2 cellular contexts compared by ENCODE assay signal in the genomic region with DNA sequence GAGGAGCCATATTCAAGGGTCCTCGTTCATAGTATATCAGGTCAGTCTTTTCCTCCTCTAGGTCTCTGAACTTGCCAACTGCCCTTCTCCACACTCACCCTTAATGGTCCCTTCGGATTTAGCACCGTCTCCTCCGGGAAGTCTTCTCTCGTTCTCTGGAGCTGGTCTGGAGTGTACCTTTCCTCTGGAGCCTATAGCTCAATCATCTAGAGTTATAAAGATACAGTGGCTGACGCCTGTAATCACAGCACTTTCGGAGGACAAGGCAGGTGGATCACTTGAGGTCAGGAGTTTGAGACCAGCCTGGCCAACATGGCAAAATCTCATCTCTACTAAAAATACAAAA.
A peak's percentile ranks its signal among the peaks of the same experiment; 100 is the strongest.
TF ChIP-seq lines count a peak whose summit lies in the region.

No MANE protein-coding gene starts in this region.

TF ChIP-seq in HEK293, 187 proteins besides CTCF, POLR2A, EP300 and RAD21:
- TF ChIP-seq ZNF473 (tag by site-specific recombination; IDR thresholded peaks at IDR 0.05) (no peak), OSR2 (tag by site-specific recombination; IDR thresholded peaks at IDR 0.05) (no peak), ZBTB20 (tag by site-specific recombination; IDR thresholded peaks at IDR 0.05) (0 out of 2 replicates have a peak, but pooled peaks have one; percentile 28), ZNF335 (tag by site-specific recombination; conservative IDR thresholded peaks at IDR 0.05) (0 out of 2 replicates have a peak, but pooled peaks have one; percentile 11), KLF1 (tag by site-specific recombination; IDR thresholded peaks at IDR 0.05) (no peak)
- TF ChIP-seq, protein P1, sequence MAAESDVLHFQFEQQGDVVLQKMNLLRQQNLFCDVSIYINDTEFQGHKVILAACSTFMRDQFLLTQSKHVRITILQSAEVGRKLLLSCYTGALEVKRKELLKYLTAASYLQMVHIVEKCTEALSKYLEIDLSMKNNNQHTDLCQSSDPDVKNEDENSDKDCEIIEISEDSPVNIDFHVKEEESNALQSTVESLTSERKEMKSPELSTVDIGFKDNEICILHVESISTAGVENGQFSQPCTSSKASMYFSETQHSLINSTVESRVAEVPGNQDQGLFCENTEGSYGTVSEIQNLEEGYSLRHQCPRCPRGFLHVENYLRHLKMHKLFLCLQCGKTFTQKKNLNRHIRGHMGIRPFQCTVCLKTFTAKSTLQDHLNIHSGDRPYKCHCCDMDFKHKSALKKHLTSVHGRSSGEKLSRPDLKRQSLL (tag by site-specific recombination; IDR thresholded peaks at IDR 0.05), result peak; percentile 91
- TF ChIP-seq, protein P2, sequence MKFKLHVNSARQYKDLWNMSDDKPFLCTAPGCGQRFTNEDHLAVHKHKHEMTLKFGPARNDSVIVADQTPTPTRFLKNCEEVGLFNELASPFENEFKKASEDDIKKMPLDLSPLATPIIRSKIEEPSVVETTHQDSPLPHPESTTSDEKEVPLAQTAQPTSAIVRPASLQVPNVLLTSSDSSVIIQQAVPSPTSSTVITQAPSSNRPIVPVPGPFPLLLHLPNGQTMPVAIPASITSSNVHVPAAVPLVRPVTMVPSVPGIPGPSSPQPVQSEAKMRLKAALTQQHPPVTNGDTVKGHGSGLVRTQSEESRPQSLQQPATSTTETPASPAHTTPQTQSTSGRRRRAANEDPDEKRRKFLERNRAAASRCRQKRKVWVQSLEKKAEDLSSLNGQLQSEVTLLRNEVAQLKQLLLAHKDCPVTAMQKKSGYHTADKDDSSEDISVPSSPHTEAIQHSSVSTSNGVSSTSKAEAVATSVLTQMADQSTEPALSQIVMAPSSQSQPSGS (tag by site-specific recombination; IDR thresholded peaks at IDR 0.05; ENCODE audit: low read depth), result no peak
TF ChIP-seq in HEK293: peak in this region for 3.

TF ChIP-seq in H1, 55 proteins besides CTCF, POLR2A, EP300 and RAD21:
- TF ChIP-seq TEAD4 (IDR thresholded peaks at IDR 0.05; ENCODE audit: low read depth, low read length) (no peak), SUZ12 (IDR thresholded peaks at IDR 0.05; ENCODE audit: low read length) (no peak), CEBPB (IDR thresholded peaks at IDR 0.05; ENCODE audit: low read depth, low read length) (no peak), SIN3A (conservative IDR thresholded peaks at IDR 0.05 in 1 of 2, IDR thresholded peaks at IDR 0.05 in 1 of 2; ENCODE audit: low read depth in 1 of 2, low read length in 2 of 2) (no peak), HDAC6 (IDR thresholded peaks at IDR 0.05; ENCODE audit: low read depth, low read length) (no peak), CTBP2 (IDR thresholded peaks at IDR 0.05; ENCODE audit: borderline replicate concordance, insufficient read depth, insufficient read length, low read length) (no peak), JUND (IDR thresholded peaks at IDR 0.05; ENCODE audit: low read length) (no peak), SP2 (IDR thresholded peaks at IDR 0.05; ENCODE audit: low read length) (no peak), CHD1 (IDR thresholded peaks at IDR 0.05; ENCODE audit: low read depth, low read length) (no peak), BACH1 (IDR thresholded peaks at IDR 0.05; ENCODE audit: low read length) (no peak), CHD2 (IDR thresholded peaks at IDR 0.05; ENCODE audit: low read length) (no peak), YY1 (IDR thresholded peaks at IDR 0.05; ENCODE audit: low read depth, low read length) (no peak), SIX5 (IDR thresholded peaks at IDR 0.05; ENCODE audit: low read depth, low read length) (no peak), SP1 (IDR thresholded peaks at IDR 0.05; ENCODE audit: low read depth, low read length) (no peak), RBBP5 (IDR thresholded peaks at IDR 0.05; ENCODE audit: borderline replicate concordance, low read depth, low read length) (no peak)
- TF ChIP-seq, protein P3, sequence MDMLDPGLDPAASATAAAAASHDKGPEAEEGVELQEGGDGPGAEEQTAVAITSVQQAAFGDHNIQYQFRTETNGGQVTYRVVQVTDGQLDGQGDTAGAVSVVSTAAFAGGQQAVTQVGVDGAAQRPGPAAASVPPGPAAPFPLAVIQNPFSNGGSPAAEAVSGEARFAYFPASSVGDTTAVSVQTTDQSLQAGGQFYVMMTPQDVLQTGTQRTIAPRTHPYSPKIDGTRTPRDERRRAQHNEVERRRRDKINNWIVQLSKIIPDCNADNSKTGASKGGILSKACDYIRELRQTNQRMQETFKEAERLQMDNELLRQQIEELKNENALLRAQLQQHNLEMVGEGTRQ (IDR thresholded peaks at IDR 0.05; ENCODE audit: low read length), result no peak
- TF ChIP-seq, protein P2 (IDR thresholded peaks at IDR 0.05; ENCODE audit: low read length), result no peak
